In the genomic region with DNA sequence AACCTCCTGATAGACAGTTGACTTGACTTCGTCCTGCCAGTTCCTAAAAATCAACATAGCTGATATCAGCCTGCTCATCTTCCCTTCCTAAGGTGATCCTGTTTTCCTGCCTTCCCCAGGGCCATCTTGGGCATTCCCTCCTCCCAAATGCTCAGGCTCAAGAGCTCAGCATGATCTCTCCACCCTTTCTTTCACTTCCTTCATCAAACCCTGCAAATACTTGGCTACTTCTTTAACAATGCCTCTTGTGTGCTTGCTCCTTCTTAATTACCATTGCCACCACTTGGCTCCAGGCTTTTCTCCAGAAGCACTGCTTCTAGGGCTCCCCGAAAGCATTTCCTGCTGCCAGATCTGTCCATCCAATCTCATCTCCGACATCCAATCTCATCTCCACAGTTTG, we compare ENCODE assay signal across 33 cellular contexts. TPM values are rescaled to one million over a fixed set of nuclear protein-coding genes. Genes with fewer than 3 reads are reported as not detected.
"Had no signal": no experiment of that assay in that cellular context is flagged by ENCODE, and none has a peak within 500 bp of the region (broad histone marks: within the 10 kb centered on the region; RNA-seq: fewer than 3 reads in every experiment).

No MANE protein-coding gene starts in this region.

- DNase-seq: activated CD4-positive, alpha-beta memory T cell treated with anti-CD3 and anti-CD28 coated beads, Interleukin-2, amount 10 ng/mL, durations not matched to agents 7 days and 5 days; activated CD4-positive, alpha-beta T cell treated with anti-CD3 and anti-CD28 coated beads for 1 hour; activated CD4-positive, alpha-beta T cell treated with anti-CD3 and anti-CD28 coated beads for 48 hours; activated CD4-positive, CD25-positive, alpha-beta regulatory T cell; activated CD8-positive, alpha-beta memory T cell treated with anti-CD3 and anti-CD28 coated beads for 24 hours; activated CD8-positive, alpha-beta memory T cell treated with anti-CD3 and anti-CD28 coated beads, Interleukin-2, amount 10 ng/mL, durations not matched to agents 7 days and 5 days; activated CD8-positive, alpha-beta memory T cell treated with anti-CD3 and anti-CD28 coated beads, Interleukin-2, amount 50 U/mL, for 48 hours; activated effector memory CD4-positive, alpha-beta T cell treated with anti-CD3 and anti-CD28 coated beads, Interleukin-2, amount 50 U/mL, for 16 hours; activated naive CD4-positive, alpha-beta T cell treated with Interleukin-2 at 50 U/mL for 16 hours; activated naive CD8-positive, alpha-beta T cell treated with anti-CD3 and anti-CD28 coated beads, Interleukin-2, amount 50 U/mL, for 24 hours; activated T-cell treated with anti-CD3 and anti-CD28 coated beads, Interleukin-2, amount 50 U/mL, for 48 hours; anterior cingulate cortex; caudate nucleus; cerebellar nuclear complex; MM.1S; MV-4-11; NCI-H1092; NCI-H1436 treated with DMSO at 0.1 percent for 48 hours; NCI-H1694 treated with DMSO at 0.1 percent for 48 hours; NCI-H2029; NCI-H2171 treated with DMSO at 0.1 percent for 48 hours; NCI-H2227 treated with DMSO at 0.1 percent for 48 hours; NCI-H446; NCI-H510A treated with DMSO at 0.1 percent for 48 hours; SHP77; SJCRH30; SK-N-SH had no signal

- H3K4me2 ChIP-seq: SK-N-SH had no signal

- H3K27ac ChIP-seq: SJCRH30, VCaP had no signal

- FAIRE-seq: bronchial epithelial cell had no signal

- H3K9me3 ChIP-seq: SJCRH30, SK-N-SH had no signal

- ATAC-seq: activated CD8-positive, alpha-beta memory T cell treated with anti-CD3 and anti-CD28 coated beads, Interleukin-2, amount 10 ng/mL, durations not matched to agents 7 days and 5 days; activated naive CD8-positive, alpha-beta T cell treated with anti-CD3 and anti-CD28 coated beads, Interleukin-2, amount 50 U/mL, for 24 hours; activated T-helper 17 cell treated with anti-CD3 and anti-CD28 coated beads, Interleukin-2, amount 50 U/mL, for 72 hours; Panc1 had no signal

- H3K4me3 ChIP-seq: SJCRH30 had no signal

- H3K36me3 ChIP-seq: SJCRH30 had no signal

- H3K4me1 ChIP-seq: SJCRH30 had no signal

- H3K9ac ChIP-seq: SK-N-SH had no signal

RNA-seq across cellular contexts. Expression of a gene that starts 17.1 kb away (rescaled TPM):
- total RNA-seq: activated CD4-positive, alpha-beta memory T cell treated with anti-CD3 and anti-CD28 coated beads, Interleukin-2, amount 10 ng/mL, durations not matched to agents 7 days and 5 days; activated CD8-positive, alpha-beta memory T cell treated with anti-CD3 and anti-CD28 coated beads, Interleukin-2, amount 10 ng/mL, durations not matched to agents 7 days and 5 days; activated T-helper 17 cell treated with anti-CD3 and anti-CD28 coated beads, Interleukin-2, amount 50 U/mL, for 72 hours; bronchial epithelial cell; LHCN-M2; RPMI7951; SJCRH30 had no signal
- polyA plus RNA-seq: SK-N-SH had no signal
